Comparison of ENCODE assay signal across 8 cellular contexts in genomic region chr7:98878365-98879197, GRCh38. TPM values are rescaled to one million over a fixed set of nuclear protein-coding genes. Genes with fewer than 3 reads are reported as not detected.
A peak's percentile ranks its signal among the peaks of the same experiment; 100 is the strongest.
DNase-seq lines count a peak whose midpoint lies in the region; ATAC-seq and TF ChIP-seq lines count a peak whose summit lies in the region.

Gene TRRAP (plus strand): TSS chr7:98878532. CDS start chr7:98881151, 2,619 bp downstream.

- DNase-seq in ELR (ENCODE audit: low read depth), result peak; percentile 67
- DNase-seq in heart left ventricle, result peak; percentile 73 to 89 (median 83)
- peak; percentile 91 for DNase-seq in posterior vena cava (ENCODE audit: low spot score)
- peak; percentile 89 for DNase-seq in upper lobe of right lung

- 0 to 1% (median 1%) methylated on average over 54 to 113 of the region's 113 CpGs for WGBS in adipose tissue, 3 donors
- 0 to 1% (median 1%) methylated on average over 20 to 113 of the region's 113 CpGs for WGBS in heart left ventricle, 4 donors

- H3K4me3 ChIP-seq in KMS-11 (IDR thresholded peaks at IDR 0.05; ENCODE audit: insufficient read depth, low read depth, low read length), result no peak within 1 kb of the TSS
- H3K4me3 ChIP-seq in SU-DHL-6 (ENCODE audit: insufficient read depth, low read length, poor library complexity, severe bottlenecking), result peak within 1 kb of the TSS; percentile 89
- H3K4me3 ChIP-seq in heart left ventricle, result peak within 1 kb of the TSS; percentile 71 to 100 (median 94)
- peak within 1 kb of the TSS; percentile 74 for H3K4me3 ChIP-seq in upper lobe of right lung

- no peaks in the 10 kb centered on the region for H3K9me3 ChIP-seq in SU-DHL-6 (ENCODE audit: insufficient read depth, low read length)
- no peaks in the 10 kb centered on the region for H3K9me3 ChIP-seq in heart left ventricle
- no peaks in the 10 kb centered on the region for H3K9me3 ChIP-seq in upper lobe of right lung

- H4K20me1 ChIP-seq in KMS-11 (ENCODE audit: insufficient read depth) (no peaks in the 10 kb centered on the region), SU-DHL-6 (ENCODE audit: low read depth, low read length) (no peaks in the 10 kb centered on the region)

- H3F3A ChIP-seq in SU-DHL-6 (ENCODE audit: insufficient read depth), result peaks cover 7% of the 10 kb centered on the region; the same call in 1 of the 2 replicates

- H3K36me3 ChIP-seq in KMS-11 (ENCODE audit: insufficient read depth) (peaks cover 4% of the 10 kb centered on the region; the same call in 1 of the 2 replicates), SU-DHL-6 (ENCODE audit: low read length) (peaks cover 21% of the 10 kb centered on the region), heart left ventricle (peaks cover 0 to 32% (median 26%) of the 10 kb centered on the region in 9 donors), upper lobe of right lung (peaks cover 24% of the 10 kb centered on the region)

- peak; percentile 62 for ATAC-seq in GM21619 (IDR thresholded peaks at IDR 0.05; ENCODE audit: unreplicated experiment)
- ATAC-seq in heart left ventricle, result peak; percentile 68 to 92 (median 86)
- peak; percentile 92 for ATAC-seq in upper lobe of right lung

- H3K9ac ChIP-seq in KMS-11 (peak within 1 kb of the TSS; percentile 79), SU-DHL-6 (ENCODE audit: low read length) (peak within 1 kb of the TSS; percentile 96)

- intact Hi-C loops in heart left ventricle (cut with DNase I) (no loop called here), posterior vena cava (cut with DNase I) (loop anchor here in 1 of 2 donors (5.0 kb wide), 1 partner anchor 121 kb away; no protein-coding TSS in a partner anchor), upper lobe of right lung (cut with DNase I) (no loop called here)

- TF ChIP-seq POLR2A in heart left ventricle (IDR thresholded peaks at IDR 0.05), result peak in 1 of 2 donors; percentile 37

- H2AFZ ChIP-seq in KMS-11 (ENCODE audit: low read depth) (peak within 1 kb of the TSS; percentile 70), SU-DHL-6 (ENCODE audit: low read depth, low read length, severe bottlenecking) (peak within 1 kb of the TSS; percentile 88)

- no peaks in the 10 kb centered on the region for H3K9me2 ChIP-seq in SU-DHL-6 (replicated peaks; ENCODE audit: insufficient read depth, low read length)

- peaks cover 33% of the 10 kb centered on the region for H3K4me1 ChIP-seq in KMS-11 (ENCODE audit: low read depth, poor library complexity, severe bottlenecking)
- H3K4me1 ChIP-seq in heart left ventricle, result peaks cover 0 to 22% (median 10%) of the 10 kb centered on the region in 12 donors
- peaks cover 10% of the 10 kb centered on the region for H3K4me1 ChIP-seq in upper lobe of right lung

- H3K27ac ChIP-seq in KMS-11 (peak within 1 kb of the TSS; percentile 92), SU-DHL-6 (ENCODE audit: low read depth, low read length) (peak within 1 kb of the TSS; percentile 79), adipose tissue (ENCODE audit: low read depth, low read length) (peak within 1 kb of the TSS; percentile 58), heart left ventricle (peak within 1 kb of the TSS; percentile 90 to 100 (median 98)), upper lobe of right lung (peak within 1 kb of the TSS; percentile 96)

- H3K27me3 ChIP-seq in KMS-11 (ENCODE audit: insufficient read depth, low read depth) (no peaks in the 10 kb centered on the region), SU-DHL-6 (ENCODE audit: low read length) (no peaks in the 10 kb centered on the region), heart left ventricle (no peaks in the 10 kb centered on the region), upper lobe of right lung (no peaks in the 10 kb centered on the region)

- no peak for TF ChIP-seq CTCF in KMS-11 (conservative IDR thresholded peaks at IDR 0.05; ENCODE audit: low read depth, low read length)
- peak; percentile 92 for TF ChIP-seq CTCF in SU-DHL-6 (IDR thresholded peaks at IDR 0.05; ENCODE audit: insufficient read depth, low read length, poor library complexity, severe bottlenecking)
- peak; percentile 84 to 100 (median 95) for TF ChIP-seq CTCF in heart left ventricle (IDR thresholded peaks at IDR 0.05)
- peak; percentile 91 for TF ChIP-seq CTCF in upper lobe of right lung (IDR thresholded peaks at IDR 0.05)

- H3K79me2 ChIP-seq in KMS-11 (ENCODE audit: insufficient read depth, low read depth) (peaks cover 30% of the 10 kb centered on the region), SU-DHL-6 (ENCODE audit: insufficient read depth, low read length) (peaks cover 35% of the 10 kb centered on the region)

- H3K4me2 ChIP-seq in KMS-11 (peak within 1 kb of the TSS; percentile 93), SU-DHL-6 (ENCODE audit: low read depth, low read length, poor library complexity, severe bottlenecking) (peak within 1 kb of the TSS; percentile 92)

RNA-seq across cellular contexts. Expression of gene TRRAP, which starts in this region (rescaled TPM):
- polyA plus RNA-seq in adipose tissue (1 to 10 TPM; 5.8 to 8.3 (median 8.3) TPM), heart left ventricle (10 to 100 TPM in 1 of 2 donors, 1 to 10 TPM in 1; 9.2 to 10.1 TPM)
- total RNA-seq in heart left ventricle (10 to 100 TPM; 13.0 to 29.6 (median 21.7) TPM), posterior vena cava (10 to 100 TPM; 25.6 to 26.9 TPM), upper lobe of right lung (35.6 TPM)
